8 cellular contexts compared by ENCODE assay signal in the genomic region with DNA sequence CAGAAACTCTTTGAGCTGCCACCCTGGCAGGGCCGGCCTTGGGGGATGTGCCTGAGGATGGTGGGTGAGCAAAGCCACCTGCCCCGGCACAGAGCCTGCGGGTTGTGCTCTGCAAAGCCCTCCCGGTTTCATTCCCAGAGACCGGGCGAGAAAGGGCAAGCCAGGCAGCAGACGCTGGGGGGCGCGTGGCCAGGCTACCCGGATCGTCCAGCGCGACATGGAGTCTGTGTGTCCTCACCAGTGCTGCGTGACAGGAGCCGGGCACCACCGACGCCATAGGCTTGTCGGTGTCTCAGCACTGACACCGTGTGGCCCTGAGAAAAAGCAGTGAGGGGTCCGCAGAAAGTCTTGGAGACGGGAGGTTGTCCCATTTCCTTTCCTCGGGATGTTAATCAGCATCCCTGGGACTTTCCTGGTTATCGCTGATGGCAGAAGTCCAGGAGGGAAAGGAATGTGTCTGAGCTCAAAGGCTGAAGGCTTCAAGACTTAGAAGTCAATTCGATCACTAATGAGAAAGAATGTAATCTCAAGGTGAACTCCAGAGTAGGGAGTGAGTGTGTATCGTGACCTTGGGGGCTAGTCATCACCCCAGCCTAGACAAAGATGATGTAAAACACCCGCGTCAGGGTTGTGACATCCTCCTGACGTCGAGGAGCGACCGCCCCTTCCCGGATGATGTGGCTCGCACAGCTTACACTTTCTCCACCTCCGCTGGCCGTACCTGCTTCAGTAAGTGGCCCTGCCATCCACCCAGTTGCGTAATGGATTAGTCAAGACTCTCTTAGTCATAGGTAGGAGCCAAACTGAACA. TPM values are rescaled to one million over a fixed set of nuclear protein-coding genes. Genes with fewer than 3 reads are reported as not detected.
DNase-seq lines count a peak whose midpoint lies in the region; ATAC-seq and TF ChIP-seq lines count a peak whose summit lies in the region.

No MANE protein-coding gene starts in this region.

- POLR2A ChIA-PET in activated B cell treated with CpG ODN at 0.5 μM for 24 hours (lab: Charles Lee): no interaction called here

- H3K79me2 ChIP-seq in ACC112 (ENCODE audit: control insufficient read depth, insufficient read depth, low read length, unreplicated experiment): no peaks in the 10 kb centered on the region

- DNase-seq in NCI-H226 (peak; percentile 71), activated B cell treated with CpG ODN at 0.5 μM for 24 hours (no peak), dermis blood vessel endothelial cell (peak; percentile 91), left kidney (ENCODE audit: low read depth, low spot score) (peak; percentile 96)
- peak; percentile 82 for DNase-seq in stimulated activated CD4-positive, alpha-beta T cell treated with anti-CD3 and anti-CD28 coated beads, Interleukin-1b, Interleukin-23, amount 100 ng/mL, for 48 hours

- no peaks in the 10 kb centered on the region for H3K9me3 Mint-ChIP-seq in activated B cell treated with CpG ODN at 0.5 μM for 24 hours

- CTCF ChIA-PET in activated B cell treated with CpG ODN at 0.5 μM for 24 hours (lab: Charles Lee): interaction anchor here (0.9 to 5.2 kb wide), 7 partner anchors 64 to 285 kb away, joined by 3 to 63 read pairs (median 3); a partner anchor contains a TSS

- H3K4me1 Mint-ChIP-seq in activated B cell treated with CpG ODN at 0.5 μM for 24 hours: peaks cover 13% of the 10 kb centered on the region

- H3K4me3 ChIP-seq in ACC112 (ENCODE audit: low read depth, low read length): peak overlapping the region; percentile 17

- H3K27ac Mint-ChIP-seq in activated B cell treated with CpG ODN at 0.5 μM for 24 hours: no peak overlapping the region

- peak overlapping the region; percentile 45 for H3K4me3 Mint-ChIP-seq in activated B cell treated with CpG ODN at 0.5 μM for 24 hours

- H3K36me3 ChIP-seq in ACC112 (ENCODE audit: insufficient read depth, low read length): no peaks in the 10 kb centered on the region

- no peak overlapping the region for H3K27ac ChIP-seq in ACC112 (ENCODE audit: low read depth, low read length)

- H2AFZ ChIP-seq in ACC112 (ENCODE audit: low read length, unreplicated experiment): no peak overlapping the region

- H3K27me3 Mint-ChIP-seq in activated B cell treated with CpG ODN at 0.5 μM for 24 hours: peaks cover 32% of the 10 kb centered on the region

- no peaks in the 10 kb centered on the region for H3K36me3 Mint-ChIP-seq in activated B cell treated with CpG ODN at 0.5 μM for 24 hours (ENCODE audit: low read depth)

- peaks cover 31% of the 10 kb centered on the region for H3K27me3 ChIP-seq in ACC112 (ENCODE audit: insufficient read depth, low read length)

- H3K4me1 ChIP-seq in ACC112 (ENCODE audit: control insufficient read depth, insufficient read depth, low read length, unreplicated experiment): peaks cover 6% of the 10 kb centered on the region

- intact Hi-C loops in activated B cell treated with CpG ODN at 0.5 μM for 24 hours (cut with micrococcal nuclease): loop anchor here (2.0 to 10.0 kb wide), 4 partner anchors 22 to 418 kb away; no protein-coding TSS in a partner anchor

- TF ChIP-seq CTCF in activated B cell treated with CpG ODN at 0.5 μM for 24 hours (IDR thresholded peaks at IDR 0.05): no peak

- peak; percentile 68 for ATAC-seq in GM19438 (IDR thresholded peaks at IDR 0.05; ENCODE audit: low read depth, unreplicated experiment)
- ATAC-seq in activated B cell treated with CpG ODN at 0.5 μM for 24 hours (ENCODE audit: low read depth): peak; percentile 80
- no peak for ATAC-seq in GM21786 (IDR thresholded peaks at IDR 0.05; ENCODE audit: unreplicated experiment)

RNA-seq across cellular contexts. Expression of a gene that starts 36.3 kb away (rescaled TPM):
- not detected in 2 replicates for total RNA-seq in activated B cell treated with CpG ODN at 0.5 μM for 24 hours
- not detected in 2 replicates for total RNA-seq in dermis blood vessel endothelial cell

RNA-seq across cellular contexts. Expression of a gene that starts 37.2 kb away (rescaled TPM):
- total RNA-seq in activated B cell treated with CpG ODN at 0.5 μM for 24 hours: not detected in 2 replicates
- total RNA-seq in dermis blood vessel endothelial cell: 0.17 TPM in 1 of 2 replicates, not detected in the other
